In genomic region chr1:222790520-222790919, GRCh38 we compare ENCODE assay signal across 19 cellular contexts. TPM values are rescaled to one million over a fixed set of nuclear protein-coding genes. Genes with fewer than 3 reads are reported as not detected.
DNase-seq lines count a peak whose midpoint lies in the region; ATAC-seq, FAIRE-seq and TF ChIP-seq lines count a peak whose summit lies in the region.
"Had no signal": no experiment of that assay in that cellular context is flagged by ENCODE, and none has a peak within 500 bp of the region (broad histone marks: within the 10 kb centered on the region; RNA-seq: fewer than 3 reads in every experiment).

No MANE protein-coding gene starts in this region.

- CTCF ChIA-PET in GM12878 (lab: Yijun Ruan, JAX): interaction anchor here (1.0 to 1.3 kb wide), 2 partner anchors 54 to 336 kb away, joined by 3 read pairs; partner anchors contain the start of gene FAM177B

- POLR2A ChIA-PET in GM12878 (lab: Charles Lee): no interaction called here

- no peaks in the 10 kb centered on the region for H3K4me1 ChIP-seq in GM12878 (ENCODE audit: control insufficient read depth, insufficient read depth, low read length)

- in situ Hi-C loops in GM12878 (cut with MboI): no loop called here
- in situ Hi-C loops in ACHN (cut with HindIII; ENCODE audit: low pct_ligation_motif_present, low pct_unique_long_range_greater_than_20kb, low sequenced_read_pairs): loop anchor here (10.0 kb wide), 1 partner anchor 294 kb away; no protein-coding TSS in a partner anchor

- WGBS in GM12878 (ENCODE audit: insufficient coverage, insufficient replicate concordance, low lambda C conversion rate, missing lambda C conversion rate): 48% methylated on average over 4 of the region's 4 CpGs

- peaks cover 24% of the 10 kb centered on the region for H3K4me1 Mint-ChIP-seq in activated T-cell treated with anti-CD3 and anti-CD28 coated beads, Interleukin-2, amount 50 U/mL, for 72 hours (ENCODE audit: low read depth)
- H3K4me1 Mint-ChIP-seq in activated T-cell treated with anti-CD3 and anti-CD28 coated beads, Interleukin-2, amount 50 U/mL, for 24 hours (ENCODE audit: low read depth): peaks cover 8% of the 10 kb centered on the region
- H3K4me1 Mint-ChIP-seq: CD8-positive, alpha-beta memory T cell had no signal

- no peaks in the 10 kb centered on the region for H3K27me3 Mint-ChIP-seq in activated T-cell treated with anti-CD3 and anti-CD28 coated beads, Interleukin-2, amount 50 U/mL, for 72 hours (ENCODE audit: low read depth)
- no peaks in the 10 kb centered on the region for H3K27me3 Mint-ChIP-seq in activated T-cell treated with anti-CD3 and anti-CD28 coated beads, Interleukin-2, amount 50 U/mL, for 24 hours

- TF ChIP-seq POLR2A in GM12878 (IDR thresholded peaks at IDR 0.05; ENCODE audit: low read depth, low read length): no peak

- H3K27me3 ChIP-seq in GM12878 (replicated peaks in 1 of 2; ENCODE audit: control insufficient read depth in 2 of 2, insufficient read depth in 2 of 2, low read length in 1 of 2): peaks cover 0 to 2% of the 10 kb centered on the region in 2 experiments; a peak in 1 of 4 replicates
- H3K27me3 ChIP-seq: SJCRH30 had no signal

- no peak overlapping the region for H3K4me2 ChIP-seq in GM12878 (ENCODE audit: control insufficient read depth, insufficient read depth)

- peak; percentile 54 to 65 for ATAC-seq in activated T-cell treated with anti-CD3 and anti-CD28 coated beads, Interleukin-2, amount 50 U/mL, for 72 hours (replicated peaks in 1 of 2)
- peak; percentile 45 for ATAC-seq in HG03520 (IDR thresholded peaks at IDR 0.05; ENCODE audit: unreplicated experiment)
- ATAC-seq in GM12878: peak; percentile 58
- no peak for ATAC-seq in HG03432 (IDR thresholded peaks at IDR 0.05; ENCODE audit: unreplicated experiment)

- no peak for FAIRE-seq in GM12878 (lab: Jason Lieb, UNC)

- no peaks in the 10 kb centered on the region for H3K36me3 ChIP-seq in GM12878 (ENCODE audit: control insufficient read depth in 2 of 2, insufficient read depth in 2 of 2, low read length in 1 of 2)
- H3K36me3 ChIP-seq: SJCRH30 had no signal

- TF ChIP-seq CTCF in GM12878 (IDR thresholded peaks at IDR 0.05 in 2 of 3, conservative IDR thresholded peaks at IDR 0.05 in 1 of 3; ENCODE audit: control insufficient read depth in 2 of 3, extremely low read depth in 1 of 3, insufficient read depth in 1 of 3, low read depth in 3 of 3, low read length in 3 of 3): no peak

- H3K4me3 ChIP-seq in GM12878: no peak overlapping the region
- H3K4me3 ChIP-seq: SJCRH30 had no signal

- no peaks in the 10 kb centered on the region for H3K79me2 ChIP-seq in GM12878 (ENCODE audit: control insufficient read depth, insufficient read depth, low read length)

- RAD21 ChIA-PET in GM12878 (lab: Charles Lee; ENCODE audit: unreplicated experiment): no interaction called here

- no peak for TF ChIP-seq EP300 in GM12878 (IDR thresholded peaks at IDR 0.05; ENCODE audit: borderline replicate concordance in 1 of 2, control insufficient read depth in 1 of 2, low read depth in 2 of 2, low read length in 2 of 2)

- no peak overlapping the region for H3K27ac ChIP-seq in GM12878 (ENCODE audit: control insufficient read depth, insufficient read depth)
- H3K27ac ChIP-seq: RWPE1, SJCRH30 had no signal

- no peak for DNase-seq in activated T-cell treated with anti-CD3 and anti-CD28 coated beads, Interleukin-2, amount 50 U/mL, for 72 hours
- no peak for DNase-seq in activated T-cell treated with anti-CD3 and anti-CD28 coated beads, Interleukin-2, amount 50 U/mL, for 24 hours
- DNase-seq in GM12878 (ENCODE audit: low read depth, low spot score) (no peak), ACHN (no peak), HT-29 (ENCODE audit: low spot score) (no peak)
- DNase-seq: CD8-positive, alpha-beta memory T cell; DND-41; GDM1; H7; NCI-H1436 treated with DMSO at 0.1 percent for 48 hours; NCI-H2081; NCI-H345; NCI-H526 treated with DMSO at 0.1 percent for 48 hours; NK-92 treated with Interleukin-12 subunit alpha and Interleukin-12 subunit beta, amount 100 ng/mL, for 24 hours; SJCRH30 had no signal

- H3K9me3 ChIP-seq in GM12878 (replicated peaks; ENCODE audit: control insufficient read depth, insufficient read depth, low read length): peaks cover 7% of the 10 kb centered on the region
- H3K9me3 ChIP-seq: SJCRH30 had no signal

- peaks cover 4% of the 10 kb centered on the region in 2 donors for H3K36me3 Mint-ChIP-seq in activated T-cell treated with anti-CD3 and anti-CD28 coated beads, Interleukin-2, amount 50 U/mL, for 72 hours (ENCODE audit: insufficient read depth in 2 of 2)
- no peaks in the 10 kb centered on the region for H3K36me3 Mint-ChIP-seq in activated T-cell treated with anti-CD3 and anti-CD28 coated beads, Interleukin-2, amount 50 U/mL, for 24 hours (ENCODE audit: low read depth)

- H2AFZ ChIP-seq in GM12878 (ENCODE audit: control insufficient read depth, low read depth, low read length): no peak overlapping the region

- intact Hi-C loops in GM12878 (cut with micrococcal nuclease; ENCODE audit: unreplicated experiment): loop anchor here (5.0 kb wide), 1 partner anchor 452 kb away; no protein-coding TSS in a partner anchor

- SMC1A ChIA-PET in GM12878 (lab: Charles Lee; ENCODE audit: uncharacterized antibody, unreplicated experiment): interaction anchor here (1.2 kb wide), 1 partner anchor 14 kb away, joined by 3 read pairs; no protein-coding TSS in a partner anchor

- no peak overlapping the region for H3K9ac ChIP-seq in GM12878 (ENCODE audit: control insufficient read depth, insufficient read depth, low read length)

- BruUV-seq in GM12878 (replicated peaks; lab: Mats Ljungman, UMichigan): no TSS peak

- no peak for TF ChIP-seq RAD21 in GM12878 (IDR thresholded peaks at IDR 0.05; ENCODE audit: insufficient read depth, low read depth, low read length)

- no peak overlapping the region for H3K4me3 Mint-ChIP-seq in activated T-cell treated with anti-CD3 and anti-CD28 coated beads, Interleukin-2, amount 50 U/mL, for 72 hours
- H3K4me3 Mint-ChIP-seq in activated T-cell treated with anti-CD3 and anti-CD28 coated beads, Interleukin-2, amount 50 U/mL, for 24 hours: no peak overlapping the region
- H3K4me3 Mint-ChIP-seq: CD8-positive, alpha-beta memory T cell had no signal

- H3K27ac Mint-ChIP-seq in activated T-cell treated with anti-CD3 and anti-CD28 coated beads, Interleukin-2, amount 50 U/mL, for 72 hours: no peak overlapping the region
- H3K27ac Mint-ChIP-seq in activated T-cell treated with anti-CD3 and anti-CD28 coated beads, Interleukin-2, amount 50 U/mL, for 24 hours: no peak overlapping the region

- H3K9me3 Mint-ChIP-seq in activated T-cell treated with anti-CD3 and anti-CD28 coated beads, Interleukin-2, amount 50 U/mL, for 72 hours: peaks cover 0 to 7% of the 10 kb centered on the region in 2 donors
- H3K9me3 Mint-ChIP-seq in activated T-cell treated with anti-CD3 and anti-CD28 coated beads, Interleukin-2, amount 50 U/mL, for 24 hours: no peaks in the 10 kb centered on the region

- no peaks in the 10 kb centered on the region for H4K20me1 ChIP-seq in GM12878 (ENCODE audit: control insufficient read depth, insufficient read depth)

RNA-seq across cellular contexts. Expression of gene DISP1, which starts 24.3 kb away (rescaled TPM):
- total RNA-seq in activated T-cell treated with anti-CD3 and anti-CD28 coated beads, Interleukin-2, amount 50 U/mL, for 72 hours: 1 to 10 TPM; 2.4 to 3.3 TPM
- 6.0 and 8.6 TPM in 2 replicates for total RNA-seq in GM12878 (2013; cell fraction: nucleolus; rRNA removed)
- total RNA-seq in GM12878 (2014; rRNA removed) (0.34 and 0.82 TPM in 2 replicates), GM12878 (2014; rRNA removed; fragmentation: Illumina TruSeq; extraction: Trizol) (0.55 and 0.72 TPM in 2 replicates), GM12878 (2021) (0.72 and 0.96 TPM in 2 replicates)
- polyA plus RNA-seq in GM12878 (2011; ENCODE audit: low read depth): 0.20 TPM
- polyA plus RNA-seq in GM12878 (2011; rRNA removed) (1.3 TPM in 2 replicates), GM12878 (2014; fragmentation: Illumina TruSeq; extraction: Trizol) (0.65 and 0.76 TPM in 2 replicates), GM12878 (2014; fragmentation: Nextera tagmentation; extraction: Ambion mirVana) (under 1 TPM; 0.11 to 0.37 TPM), GM12878 (2014; rRNA removed) (0.38 and 0.46 TPM in 2 replicates), GM12878 (2016; fragmentation: Nextera tagmentation; extraction: Ambion mirVana) (1 to 10 TPM in 1 of 2 experiments, under 1 TPM in 1; 0.95 to 1.4 TPM)
- 1.6 and 2.2 TPM in 2 replicates for polyA plus RNA-seq in GM12878 (2011; cell fraction: cytosol; rRNA removed)
- polyA plus RNA-seq in GM12878 (2011; cell fraction: nucleus; rRNA removed): 2.2 and 3.1 TPM in 2 replicates
- 0.18 and 0.36 TPM in 2 replicates for polyA plus RNA-seq in GM12878 (2012)
- polyA minus RNA-seq in GM12878 (2011; rRNA and poly(A)+ RNA removed): 12.6 and 14.2 TPM in 2 replicates
- polyA minus RNA-seq in GM12878 (2011; cell fraction: cytosol; rRNA and poly(A)+ RNA removed): 1.2 and 2.0 TPM in 2 replicates
- 2.5 and 4.6 TPM in 2 replicates for polyA minus RNA-seq in GM12878 (2011; cell fraction: nucleus; rRNA and poly(A)+ RNA removed)
- total RNA-seq in HT-29 (2014; rRNA removed; shearing (Covaris generic)): 0.52 and 2.0 TPM in 2 replicates

RNA-seq across cellular contexts. Expression of gene FAM177B, which starts 53.5 kb away (rescaled TPM):
- not detected for total RNA-seq in activated T-cell treated with anti-CD3 and anti-CD28 coated beads, Interleukin-2, amount 50 U/mL, for 72 hours
- not detected in 2 replicates for total RNA-seq in GM12878 (2013; cell fraction: nucleolus; rRNA removed)
- not detected in 2 replicates for total RNA-seq in GM12878 (2014; rRNA removed)
- total RNA-seq in GM12878 (2014; rRNA removed; fragmentation: Illumina TruSeq; extraction: Trizol): not detected in 2 replicates
- not detected in 2 replicates for total RNA-seq in GM12878 (2021)
- not detected for polyA plus RNA-seq in GM12878 (2011; ENCODE audit: low read depth)
- polyA plus RNA-seq in GM12878 (2011; rRNA removed): not detected in 2 replicates
- not detected in 2 replicates for polyA plus RNA-seq in GM12878 (2011; cell fraction: cytosol; rRNA removed)
- not detected in 2 replicates for polyA plus RNA-seq in GM12878 (2011; cell fraction: nucleus; rRNA removed)
- polyA plus RNA-seq in GM12878 (2012): not detected in 2 replicates
- not detected in 2 replicates for polyA plus RNA-seq in GM12878 (2014; fragmentation: Illumina TruSeq; extraction: Trizol)
- polyA plus RNA-seq in GM12878 (2014; fragmentation: Nextera tagmentation; extraction: Ambion mirVana): under 1 TPM in 1 of 2 experiments, not detected in 1; 0.06 TPM
- polyA plus RNA-seq in GM12878 (2014; rRNA removed): not detected in 2 replicates
- not detected for polyA plus RNA-seq in GM12878 (2016; fragmentation: Nextera tagmentation; extraction: Ambion mirVana)
- not detected in 2 replicates for polyA minus RNA-seq in GM12878 (2011; rRNA and poly(A)+ RNA removed)
- not detected in 2 replicates for polyA minus RNA-seq in GM12878 (2011; cell fraction: cytosol; rRNA and poly(A)+ RNA removed)
- not detected in 2 replicates for polyA minus RNA-seq in GM12878 (2011; cell fraction: nucleus; rRNA and poly(A)+ RNA removed)
- 2.8 TPM in 1 of 2 replicates, not detected in the other for total RNA-seq in HT-29 (2014; rRNA removed; shearing (Covaris generic))
- total RNA-seq: CD8-positive, alpha-beta memory T cell; H7; SJCRH30 had no signal
- polyA plus RNA-seq: BJ; CD8-positive, alpha-beta memory T cell had no signal
